8 cellular contexts compared by ENCODE assay signal in the genomic region with DNA sequence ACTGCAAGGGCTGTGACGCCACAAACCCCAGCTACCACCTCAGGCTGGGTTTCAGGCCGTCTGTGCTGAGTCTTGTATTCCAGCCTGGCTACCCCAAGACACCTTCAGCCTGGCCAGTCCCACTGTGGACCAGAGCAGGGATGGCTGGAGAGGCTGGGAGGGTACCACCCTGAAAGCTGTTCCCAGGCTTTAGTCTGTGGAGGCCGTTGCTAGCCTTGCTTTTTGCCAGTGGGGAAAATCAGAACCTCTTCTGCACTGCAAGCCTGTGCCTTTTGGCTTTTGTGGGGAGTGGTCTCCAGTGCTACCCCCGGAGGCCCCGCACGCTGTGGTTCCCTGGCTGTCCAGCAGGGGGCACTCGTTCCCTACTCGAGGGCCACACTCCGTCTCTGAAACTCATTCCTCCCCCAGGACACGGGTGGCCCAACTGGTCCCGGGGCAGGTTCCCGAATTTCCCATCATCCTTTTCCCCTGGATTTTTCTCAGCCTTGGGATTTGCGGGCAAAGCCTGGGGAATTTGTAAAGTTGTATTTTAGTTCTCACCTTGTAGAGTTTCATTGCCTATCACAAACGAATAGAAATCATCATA.
DNase-seq lines count a peak whose midpoint lies in the region; ATAC-seq and TF ChIP-seq lines count a peak whose summit lies in the region.

No MANE protein-coding gene starts in this region.

- peaks cover 28 to 41% of the 10 kb centered on the region in 2 donors for H3K4me1 ChIP-seq in ascending aorta

- H3K36me3 ChIP-seq in ascending aorta = peaks cover 0 to 10% of the 10 kb centered on the region in 2 donors
- no peaks in the 10 kb centered on the region for H3K36me3 ChIP-seq in kidney epithelial cell (ENCODE audit: control insufficient read depth, insufficient read depth, low read length)

- H3K36me3 Mint-ChIP-seq in stimulated activated effector memory CD8-positive, alpha-beta T cell treated with anti-CD3 and anti-CD28 coated beads, Interleukin-12 subunit alpha, Interleukin-12 subunit beta, amount 100 ng/mL, for 72 hours = no peaks in the 10 kb centered on the region

- peak overlapping the region; percentile 93 to 95 for H3K27ac ChIP-seq in ascending aorta

- H3K9me3 Mint-ChIP-seq in stimulated activated effector memory CD8-positive, alpha-beta T cell treated with anti-CD3 and anti-CD28 coated beads, Interleukin-12 subunit alpha, Interleukin-12 subunit beta, amount 100 ng/mL, for 72 hours = no peaks in the 10 kb centered on the region

- H3K4me3 ChIP-seq in ascending aorta = no peak overlapping the region
- H3K4me3 ChIP-seq in kidney epithelial cell (ENCODE audit: low read depth, low read length) = no peak overlapping the region

- no peaks in the 10 kb centered on the region for H3K27me3 ChIP-seq in ascending aorta
- H3K27me3 ChIP-seq in kidney epithelial cell (ENCODE audit: control insufficient read depth, insufficient read depth, low read length) = no peaks in the 10 kb centered on the region

- ATAC-seq in stimulated activated effector memory CD8-positive, alpha-beta T cell treated with anti-CD3 and anti-CD28 coated beads, Interleukin-12 subunit alpha, Interleukin-12 subunit beta, amount 100 ng/mL, for 72 hours = no peak
- no peak for ATAC-seq in GM18909 (IDR thresholded peaks at IDR 0.05; ENCODE audit: poor library complexity, unreplicated experiment)
- ATAC-seq in GM21381 (IDR thresholded peaks at IDR 0.05; ENCODE audit: unreplicated experiment) = no peak

- H3K27ac Mint-ChIP-seq in stimulated activated effector memory CD8-positive, alpha-beta T cell treated with anti-CD3 and anti-CD28 coated beads, Interleukin-12 subunit alpha, Interleukin-12 subunit beta, amount 100 ng/mL, for 72 hours = no peak overlapping the region

- H3K4me3 Mint-ChIP-seq in stimulated activated effector memory CD8-positive, alpha-beta T cell treated with anti-CD3 and anti-CD28 coated beads, Interleukin-12 subunit alpha, Interleukin-12 subunit beta, amount 100 ng/mL, for 72 hours = no peak overlapping the region

- TF ChIP-seq CTCF in ascending aorta (IDR thresholded peaks at IDR 0.05) (peak; percentile 82 to 98 (median 89)), kidney epithelial cell (IDR thresholded peaks at IDR 0.05; ENCODE audit: insufficient read depth, low read length, poor library complexity, severe bottlenecking) (peak; percentile 98)

- intact Hi-C loops in ascending aorta (cut with DNase I) = loop anchor here (5.0 to 10.0 kb wide), 4 partner anchors 145 to 322 kb away; a partner anchor contains a TSS

- no peaks in the 10 kb centered on the region for H3K4me1 Mint-ChIP-seq in stimulated activated effector memory CD8-positive, alpha-beta T cell treated with anti-CD3 and anti-CD28 coated beads, Interleukin-12 subunit alpha, Interleukin-12 subunit beta, amount 100 ng/mL, for 72 hours

- DNase-seq in ELR (ENCODE audit: low read depth) (peak; percentile 43), MV-4-11 (lab: John Stamatoyannopoulos, UW) (peak; percentile 8), ascending aorta (ENCODE audit: low spot score in 2 of 2) (no peak), kidney epithelial cell (ENCODE audit: low read depth) (no peak), NCI-H2107 (lab: John Stamatoyannopoulos, UW) (no peak)
- peak; percentile 7 to 61 for DNase-seq in stimulated activated effector memory CD8-positive, alpha-beta T cell treated with anti-CD3 and anti-CD28 coated beads, Interleukin-12 subunit alpha, Interleukin-12 subunit beta, amount 100 ng/mL, for 72 hours (ENCODE audit: low spot score in 2 of 2)

- no peaks in the 10 kb centered on the region for H3K9me3 ChIP-seq in ascending aorta

Comparison
In these comparisons a context has a peak if more than half of its experiments do, and no peak if none do; other contexts are left out.
1. DNase-seq: peak in ELR (single experiment), MV-4-11 (single experiment) and stimulated activated effector memory CD8-positive, alpha-beta T cell treated with anti-CD3 and anti-CD28 coated beads, Interleukin-12 subunit alpha, Interleukin-12 subunit beta, amount 100 ng/mL, for 72 hours (2 of 2); none in ascending aorta (0 of 2), kidney epithelial cell (single experiment) and NCI-H2107 (single experiment).